ENCODE assay signal across 15 cellular contexts in genomic region chr2:185608799-185609198, GRCh38.
DNase-seq lines count a peak whose midpoint lies in the region; ATAC-seq, FAIRE-seq and TF ChIP-seq lines count a peak whose summit lies in the region.
"Had no signal": no experiment of that assay in that cellular context is flagged by ENCODE, and none has a peak within 500 bp of the region (broad histone marks: within the 10 kb centered on the region; RNA-seq: fewer than 3 reads in every experiment).

No MANE protein-coding gene starts in this region.

- no peak for TF ChIP-seq EP300 in Ishikawa (IDR thresholded peaks at IDR 0.05; ENCODE audit: borderline replicate concordance)

- DNase-seq in Caki2 (ENCODE audit: low read depth) (peak; percentile 40), SK-N-MC (ENCODE audit: low read depth, low spot score) (peak; percentile 12), kidney (no peak), DMS79 (lab: John Stamatoyannopoulos, UW) (no peak)
- DNase-seq in activated naive CD4-positive, alpha-beta T cell treated with anti-CD3 and anti-CD28 coated beads for 36 hours = no peak
- no peak for DNase-seq in stimulated activated CD4-positive, alpha-beta T cell treated with anti-CD3 and anti-CD28 coated beads, Interleukin-4, amount 100 ng/mL, for 1 hour
- DNase-seq: HFFc6; stimulated activated CD4-positive, alpha-beta T cell treated with anti-CD3 and anti-CD28 coated beads, Interleukin-15, amount 100 ng/mL, for 24 hours; WERI-Rb-1 had no signal

- no peaks in the 10 kb centered on the region for H3K36me3 Mint-ChIP-seq in activated naive CD4-positive, alpha-beta T cell treated with anti-CD3 and anti-CD28 coated beads for 36 hours (ENCODE audit: low read depth)

- H3K27ac Mint-ChIP-seq in activated naive CD4-positive, alpha-beta T cell treated with anti-CD3 and anti-CD28 coated beads for 36 hours = no peak overlapping the region
- H3K27ac Mint-ChIP-seq: activated T-helper 17 cell treated with anti-CD3 and anti-CD28 coated beads, Interleukin-2, amount 50 U/mL, for 72 hours; dendritic cell treated with granulocyte-macrophage colony-stimulating factor and Interleukin-4, amounts not matched to agents 40 ng/mL and 50 ng/mL, for 4 days; HFFc6; stimulated activated naive CD8-positive, alpha-beta T cell treated with anti-CD3 and anti-CD28 coated beads, Interleukin-15, Interleukin-2, amounts not matched to agents 100 ng/mL and 50 ng/mL, for 24 hours had no signal

- ATAC-seq in GM18858 (IDR thresholded peaks at IDR 0.05; ENCODE audit: unreplicated experiment) = no peak
- ATAC-seq: activated T-helper 17 cell treated with anti-CD3 and anti-CD28 coated beads, Interleukin-2, amount 50 U/mL, for 72 hours had no signal

- in situ Hi-C loops in Caki2 (cut with HindIII; ENCODE audit: low pct_unique_long_range_greater_than_20kb, low sequenced_read_pairs) = no loop called here

- H3K27ac ChIP-seq in SK-N-MC = no peak overlapping the region
- H3K27ac ChIP-seq in kidney (ENCODE audit: low read depth in 2 of 2, low read length in 2 of 2) = no peak overlapping the region
- H3K27ac ChIP-seq: HL-60, WERI-Rb-1 had no signal

- H3K9ac ChIP-seq in SK-N-MC (ENCODE audit: insufficient read length) (no peak overlapping the region), kidney (ENCODE audit: low read length in 2 of 2) (peak overlapping the region in 1 of 2 donors; percentile 35)

- peaks cover 2% of the 10 kb centered on the region for H3K9me3 Mint-ChIP-seq in activated naive CD4-positive, alpha-beta T cell treated with anti-CD3 and anti-CD28 coated beads for 36 hours

- intact Hi-C loops in kidney (cut with DNase I) = no loop called here
- intact Hi-C loops in activated naive CD4-positive, alpha-beta T cell treated with anti-CD3 and anti-CD28 coated beads for 36 hours (cut with micrococcal nuclease) = no loop called here

- H3K4me3 ChIP-seq in SK-N-MC (no peak overlapping the region), kidney (ENCODE audit: low read length in 2 of 2) (peak overlapping the region; percentile 51 to 53)

- CTCF ChIA-PET in activated naive CD4-positive, alpha-beta T cell treated with anti-CD3 and anti-CD28 coated beads for 36 hours (lab: Charles Lee) = interaction anchor here (0.8 kb wide), 1 partner anchor 908 kb away, joined by 3 read pairs; no protein-coding TSS in a partner anchor

- no peak for FAIRE-seq in kidney (lab: Jason Lieb, UNC)

- H3K4me1 Mint-ChIP-seq in activated naive CD4-positive, alpha-beta T cell treated with anti-CD3 and anti-CD28 coated beads for 36 hours (ENCODE audit: low read depth) = no peaks in the 10 kb centered on the region
- H3K4me1 Mint-ChIP-seq: activated T-helper 17 cell treated with anti-CD3 and anti-CD28 coated beads, Interleukin-2, amount 50 U/mL, for 72 hours had no signal

- peak; percentile 30 for TF ChIP-seq CTCF in kidney (IDR thresholded peaks at IDR 0.05; ENCODE audit: borderline replicate concordance, extremely low read depth, insufficient read depth)

- H3K36me3 ChIP-seq in SK-N-MC (ENCODE audit: insufficient read depth, low read length) = no peaks in the 10 kb centered on the region
- no peaks in the 10 kb centered on the region for H3K36me3 ChIP-seq in kidney (ENCODE audit: control insufficient read depth in 1 of 2, insufficient read depth in 2 of 2, low read length in 2 of 2)
- H3K36me3 ChIP-seq: WERI-Rb-1 had no signal

- no peak overlapping the region for H3K4me3 Mint-ChIP-seq in activated naive CD4-positive, alpha-beta T cell treated with anti-CD3 and anti-CD28 coated beads for 36 hours
- H3K4me3 Mint-ChIP-seq: activated T-helper 17 cell treated with anti-CD3 and anti-CD28 coated beads, Interleukin-2, amount 50 U/mL, for 72 hours; dendritic cell treated with granulocyte-macrophage colony-stimulating factor and Interleukin-4, amounts not matched to agents 40 ng/mL and 50 ng/mL, for 4 days; HFFc6; stimulated activated naive CD8-positive, alpha-beta T cell treated with anti-CD3 and anti-CD28 coated beads, Interleukin-15, Interleukin-2, amounts not matched to agents 100 ng/mL and 50 ng/mL, for 24 hours had no signal

- no peaks in the 10 kb centered on the region for H3K9me3 ChIP-seq in SK-N-MC (ENCODE audit: low read depth, low read length)
- H3K9me3 ChIP-seq in kidney (ENCODE audit: control insufficient read depth in 1 of 2, low read length in 2 of 2) = no peaks in the 10 kb centered on the region

- H3K4me1 ChIP-seq in kidney (ENCODE audit: control insufficient read depth in 1 of 2, insufficient read depth in 1 of 2, low read depth in 1 of 2, low read length in 2 of 2) = no peaks in the 10 kb centered on the region

- no peaks in the 10 kb centered on the region for H3K27me3 Mint-ChIP-seq in activated naive CD4-positive, alpha-beta T cell treated with anti-CD3 and anti-CD28 coated beads for 36 hours (ENCODE audit: low read depth)
- H3K27me3 Mint-ChIP-seq: activated T-helper 17 cell treated with anti-CD3 and anti-CD28 coated beads, Interleukin-2, amount 50 U/mL, for 72 hours; dendritic cell treated with granulocyte-macrophage colony-stimulating factor and Interleukin-4, amounts not matched to agents 40 ng/mL and 50 ng/mL, for 4 days; stimulated activated naive CD8-positive, alpha-beta T cell treated with anti-CD3 and anti-CD28 coated beads, Interleukin-15, Interleukin-2, amounts not matched to agents 100 ng/mL and 50 ng/mL, for 24 hours had no signal

- TF ChIP-seq RAD21 in Ishikawa (IDR thresholded peaks at IDR 0.05; ENCODE audit: low read depth) = peak; percentile 36

TF ChIP-seq in Ishikawa, 13 proteins besides CTCF, POLR2A, EP300 and RAD21:
- TF ChIP-seq CEBPB (IDR thresholded peaks at IDR 0.05) (no peak), FOXM1 (IDR thresholded peaks at IDR 0.05; ENCODE audit: borderline replicate concordance, low read depth) (no peak), TCF12 (IDR thresholded peaks at IDR 0.05; ENCODE audit: low read depth) (no peak), ZBTB7A (IDR thresholded peaks at IDR 0.05; ENCODE audit: low read depth) (no peak), YY1 (IDR thresholded peaks at IDR 0.05; ENCODE audit: low read depth) (no peak), CREB1 (IDR thresholded peaks at IDR 0.05; ENCODE audit: low read depth) (no peak), TAF1 (IDR thresholded peaks at IDR 0.05; ENCODE audit: low read depth) (no peak), NFIC (IDR thresholded peaks at IDR 0.05) (no peak), EGR1 (IDR thresholded peaks at IDR 0.05) (no peak), MAX (IDR thresholded peaks at IDR 0.05) (no peak), USF1 (IDR thresholded peaks at IDR 0.05) (no peak), REST (IDR thresholded peaks at IDR 0.05; ENCODE audit: low read depth) (no peak), TEAD4 (IDR thresholded peaks at IDR 0.05) (no peak)

Comparison
In these comparisons a context has a peak if more than half of its experiments do, and no peak if none do; other contexts are left out.
1. DNase-seq: peak in Caki2 (single experiment) and SK-N-MC (single experiment); none in kidney (single experiment), DMS79 (single experiment), activated naive CD4-positive, alpha-beta T cell treated with anti-CD3 and anti-CD28 coated beads for 36 hours (single experiment) and stimulated activated CD4-positive, alpha-beta T cell treated with anti-CD3 and anti-CD28 coated beads, Interleukin-4, amount 100 ng/mL, for 1 hour (single experiment).